8 cellular contexts compared by ENCODE assay signal in the genomic region with DNA sequence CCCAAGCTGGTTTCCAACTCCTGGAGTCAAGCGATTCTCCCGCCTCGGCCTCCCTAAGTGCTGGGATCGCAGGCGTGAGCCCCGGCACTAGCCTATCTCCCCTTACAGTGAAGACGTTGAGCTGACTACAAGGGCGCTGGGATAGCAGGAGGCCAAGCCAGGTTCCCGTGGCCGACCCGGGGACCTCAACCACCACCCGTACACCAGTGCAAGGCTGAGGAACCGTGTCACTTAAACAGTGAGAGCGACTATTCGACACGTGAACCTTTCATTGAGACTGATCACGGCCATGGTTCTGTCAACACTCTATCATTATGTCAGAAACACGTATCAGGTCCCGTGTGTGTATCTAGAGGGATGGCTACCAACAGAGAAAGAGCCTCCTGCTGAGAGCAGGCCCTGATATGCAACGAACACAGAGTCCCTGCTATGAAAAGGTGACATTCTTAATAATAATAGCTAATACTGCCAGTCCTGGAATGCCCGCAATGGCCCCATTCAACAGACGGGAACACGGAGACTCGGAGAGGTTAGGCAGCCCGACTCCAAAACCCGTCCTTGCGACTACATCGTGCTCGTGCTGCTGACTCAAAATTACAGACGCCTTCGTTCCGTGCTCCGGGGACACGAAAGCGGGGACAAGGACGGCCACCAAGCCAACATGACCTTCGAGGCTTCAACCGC. TPM values are rescaled to one million over a fixed set of nuclear protein-coding genes. Genes with fewer than 3 reads are reported as not detected.
DNase-seq lines count a peak whose midpoint lies in the region; ATAC-seq and TF ChIP-seq lines count a peak whose summit lies in the region.

No MANE protein-coding gene starts in this region.

- peaks cover 53% of the 10 kb centered on the region for H3K79me2 ChIP-seq in osteoblast (ENCODE audit: insufficient read depth, low read length)

- POLR2A ChIA-PET in activated CD4-positive, alpha-beta memory T cell treated with anti-CD3 and anti-CD28 coated beads for 36 hours (lab: Charles Lee) = interaction anchor here (1.1 to 2.8 kb wide), 7 partner anchors 32 to 615 kb away, joined by 3 to 22 read pairs (median 6); a partner anchor contains a TSS

- H3K27me3 ChIP-seq in HUES6 (ENCODE audit: control insufficient read depth, insufficient read depth, low read length) = no peaks in the 10 kb centered on the region
- no peaks in the 10 kb centered on the region for H3K27me3 ChIP-seq in osteoblast (ENCODE audit: insufficient read depth, low read length)

- H3K9me3 ChIP-seq in HUES6 (ENCODE audit: control insufficient read depth, insufficient read depth, low read depth, low read length) = no peaks in the 10 kb centered on the region
- no peaks in the 10 kb centered on the region for H3K9me3 ChIP-seq in osteoblast (ENCODE audit: low read depth, low read length)

- peaks cover 40% of the 10 kb centered on the region for H4K20me1 ChIP-seq in osteoblast (ENCODE audit: insufficient read depth, low read length)

- no peaks in the 10 kb centered on the region for H3K9me3 Mint-ChIP-seq in activated CD4-positive, alpha-beta memory T cell treated with anti-CD3 and anti-CD28 coated beads for 36 hours

- peaks cover 25% of the 10 kb centered on the region; the same call in 1 of the 2 replicates for H3K4me1 ChIP-seq in HUES6 (ENCODE audit: control insufficient read depth, insufficient read depth, low read length)
- H3K4me1 ChIP-seq in osteoblast (ENCODE audit: insufficient read depth, low read length) = peaks cover 17% of the 10 kb centered on the region

- H3K4me3 ChIP-seq in HUES6 (ENCODE audit: low read depth, low read length) = peak overlapping the region; percentile 83
- peak overlapping the region; percentile 82 for H3K4me3 ChIP-seq in osteoblast (ENCODE audit: insufficient read depth, low read length)

- peak overlapping the region; percentile 96 for H3K9ac ChIP-seq in HUES6 (ENCODE audit: low read length)

- intact Hi-C loops in activated CD4-positive, alpha-beta memory T cell treated with anti-CD3 and anti-CD28 coated beads for 36 hours (cut with micrococcal nuclease) = loop anchor here (2.0 to 10.0 kb wide), 6 partner anchors 46 to 759 kb away; a partner anchor contains a TSS

- peak overlapping the region; percentile 87 for H3K27ac Mint-ChIP-seq in activated CD4-positive, alpha-beta memory T cell treated with anti-CD3 and anti-CD28 coated beads for 36 hours

- H3K4me3 Mint-ChIP-seq in activated CD4-positive, alpha-beta memory T cell treated with anti-CD3 and anti-CD28 coated beads for 36 hours = peak overlapping the region; percentile 89

- H3K27me3 Mint-ChIP-seq in activated CD4-positive, alpha-beta memory T cell treated with anti-CD3 and anti-CD28 coated beads for 36 hours = no peaks in the 10 kb centered on the region

- no peak for ATAC-seq in GM18519 (IDR thresholded peaks at IDR 0.05; ENCODE audit: low FRiP score, unreplicated experiment)
- no peak for ATAC-seq in HG02885 (IDR thresholded peaks at IDR 0.05; ENCODE audit: poor library complexity, unreplicated experiment)

- no peaks in the 10 kb centered on the region; the same call in 1 of the 2 replicates for H3K36me3 ChIP-seq in HUES6 (ENCODE audit: control insufficient read depth, insufficient read depth, low read length)
- no peaks in the 10 kb centered on the region for H3K36me3 ChIP-seq in osteoblast (ENCODE audit: insufficient read depth, low read length)

- CTCF ChIA-PET in activated CD4-positive, alpha-beta memory T cell treated with anti-CD3 and anti-CD28 coated beads for 36 hours (lab: Charles Lee) = interaction anchor here (1.2 kb wide), 1 partner anchor 25 kb away, joined by 3 read pairs; no protein-coding TSS in a partner anchor

- H3K4me2 ChIP-seq in osteoblast (ENCODE audit: insufficient read depth, low read length) = peak overlapping the region; percentile 89

- no peak for TF ChIP-seq CTCF in osteoblast (IDR thresholded peaks at IDR 0.05; ENCODE audit: extremely low read depth, low read depth, low read length)

- peak overlapping the region; percentile 80 for H2AFZ ChIP-seq in osteoblast (ENCODE audit: low read length)

- H3K27ac ChIP-seq in HUES6 (ENCODE audit: low read depth, low read length) (peak overlapping the region; percentile 85; the same call in 1 of the 2 replicates), osteoblast (ENCODE audit: low read depth, low read length) (peak overlapping the region; percentile 90)

- H3K36me3 Mint-ChIP-seq in activated CD4-positive, alpha-beta memory T cell treated with anti-CD3 and anti-CD28 coated beads for 36 hours = peaks cover 9% of the 10 kb centered on the region

- H3K4me1 Mint-ChIP-seq in activated CD4-positive, alpha-beta memory T cell treated with anti-CD3 and anti-CD28 coated beads for 36 hours (ENCODE audit: low read depth) = peaks cover 50% of the 10 kb centered on the region

- peak; percentile 31 for DNase-seq in EH (ENCODE audit: low read depth)
- DNase-seq in activated CD4-positive, alpha-beta memory T cell treated with anti-CD3 and anti-CD28 coated beads for 36 hours = peak; percentile 20
- peak; percentile 34 for DNase-seq in fibroblast of peridontal ligament (ENCODE audit: extremely low read depth)
- DNase-seq in osteoblast (ENCODE audit: insufficient read length, low spot score, missing footprints) = peak; percentile 78
- no peak for DNase-seq in globus pallidus (ENCODE audit: low spot score)

RNA-seq across cellular contexts. Expression of a gene that starts 0.9 kb away (rescaled TPM):
- 10 to 100 TPM; 45.2 to 48.8 TPM for total RNA-seq in activated CD4-positive, alpha-beta memory T cell treated with anti-CD3 and anti-CD28 coated beads for 36 hours
- total RNA-seq in osteoblast = 61.9 and 65.5 TPM in 2 replicates

RNA-seq across cellular contexts. Expression of a gene that starts 31.6 kb away (rescaled TPM):
- 1 to 10 TPM; 1.8 to 3.4 TPM for total RNA-seq in activated CD4-positive, alpha-beta memory T cell treated with anti-CD3 and anti-CD28 coated beads for 36 hours
- 4.4 and 5.8 TPM in 2 replicates for total RNA-seq in osteoblast
